In the genomic region with DNA sequence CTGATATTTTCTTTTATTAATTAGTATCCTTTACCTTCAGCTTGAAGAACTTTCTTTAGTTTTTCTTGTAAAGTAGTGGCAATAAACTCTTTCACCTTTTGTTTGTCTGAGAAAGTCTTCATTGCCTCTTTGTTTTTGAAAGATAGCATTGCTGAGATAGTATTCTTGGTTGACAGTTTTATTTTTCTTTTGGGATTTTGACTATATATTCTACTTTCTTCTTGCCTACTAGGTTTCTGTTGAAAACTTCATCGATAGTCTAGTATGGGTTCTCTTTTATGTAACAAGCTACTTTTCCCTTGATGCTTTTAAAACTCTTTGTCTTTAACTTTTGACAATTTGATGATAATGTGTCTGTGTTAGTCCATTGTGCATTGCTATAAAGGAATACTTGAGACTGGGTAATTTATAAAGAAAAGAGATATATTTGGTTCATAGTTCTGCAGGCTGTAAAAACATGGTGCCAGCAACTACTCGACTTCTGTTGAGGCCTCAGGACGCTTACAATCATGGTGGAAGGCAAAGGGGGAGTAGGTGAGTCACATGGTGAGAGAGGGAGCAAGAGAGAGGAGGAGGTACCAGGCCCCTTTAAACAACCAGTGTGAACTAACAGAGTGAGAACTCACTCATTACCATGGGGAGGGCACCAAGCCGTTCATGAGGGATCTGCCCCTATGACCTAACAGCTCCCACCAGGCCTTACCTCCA, we compare ENCODE assay signal across 16 cellular contexts. TPM values are rescaled to one million over a fixed set of nuclear protein-coding genes. Genes with fewer than 3 reads are reported as not detected.
DNase-seq lines count a peak whose midpoint lies in the region; ATAC-seq, FAIRE-seq and TF ChIP-seq lines count a peak whose summit lies in the region.
"Had no signal": no experiment of that assay in that cellular context is flagged by ENCODE, and none has a peak within 500 bp of the region (broad histone marks: within the 10 kb centered on the region; RNA-seq: fewer than 3 reads in every experiment).

No MANE protein-coding gene starts in this region.

- H2AFZ ChIP-seq in HepG2 (ENCODE audit: low read length) = no peak overlapping the region
- no peak overlapping the region for H2AFZ ChIP-seq in GM12878 (ENCODE audit: control insufficient read depth, low read depth, low read length)

- H3K27ac ChIP-seq in HepG2 (ENCODE audit: extremely low read length, insufficient read depth, low read length) (no peak overlapping the region), right lobe of liver (no peak overlapping the region), GM12878 (ENCODE audit: control insufficient read depth, insufficient read depth) (no peak overlapping the region), heart left ventricle (no peak overlapping the region)
- H3K27ac ChIP-seq: BLaER1 treated with 17β-estradiol and CSF1 and Interleukin-3, amounts not matched to agents 10 nM and 100 nM had no signal

- BruUV-seq in HepG2 (replicated peaks; lab: Mats Ljungman, UMichigan) = no TSS peak
- BruUV-seq in GM12878 (replicated peaks; lab: Mats Ljungman, UMichigan) = no TSS peak

- in situ Hi-C loops in HepG2 (cut with HindIII; ENCODE audit: extremely low pct_ligation_motif_present, low pct_unique_long_range_greater_than_20kb) (no loop called here), GM12878 (cut with MboI) (no loop called here)

- H3K9me3 ChIP-seq in HepG2 (ENCODE audit: low read length) (peaks cover 46% of the 10 kb centered on the region), right lobe of liver (peaks cover 0 to 20% (median 3%) of the 10 kb centered on the region in 4 donors), GM12878 (replicated peaks; ENCODE audit: control insufficient read depth, insufficient read depth, low read length) (peaks cover 46% of the 10 kb centered on the region), heart left ventricle (peaks cover 0 to 58% (median 40%) of the 10 kb centered on the region in 12 donors)

- H3K79me2 ChIP-seq in HepG2 (ENCODE audit: insufficient read depth, low read length) (no peaks in the 10 kb centered on the region), GM12878 (ENCODE audit: control insufficient read depth, insufficient read depth, low read length) (no peaks in the 10 kb centered on the region)

- POLR2A ChIA-PET in HepG2 (lab: Yijun Ruan, JAX) = no interaction called here
- POLR2A ChIA-PET in GM12878 (lab: Charles Lee) = no interaction called here

- RAD21 ChIA-PET in GM12878 (lab: Charles Lee; ENCODE audit: unreplicated experiment) = no interaction called here

- FAIRE-seq in HepG2 (lab: Jason Lieb, UNC) = no peak
- no peak for FAIRE-seq in GM12878 (lab: Jason Lieb, UNC)
- FAIRE-seq: G401.6 had no signal

- H3K4me1 Mint-ChIP-seq in endothelial cell (ENCODE audit: unreplicated experiment) = no peaks in the 10 kb centered on the region
- H3K4me1 Mint-ChIP-seq: B cell had no signal

- no peaks in the 10 kb centered on the region for H3K27me3 ChIP-seq in HepG2 (ENCODE audit: control insufficient read depth in 1 of 2, insufficient read depth in 2 of 2, low read length in 2 of 2)
- H3K27me3 ChIP-seq in right lobe of liver = no peaks in the 10 kb centered on the region
- H3K27me3 ChIP-seq in GM12878 (replicated peaks in 1 of 2; ENCODE audit: control insufficient read depth in 2 of 2, insufficient read depth in 2 of 2, low read length in 1 of 2) = no peaks in the 10 kb centered on the region
- H3K27me3 ChIP-seq in heart left ventricle = no peaks in the 10 kb centered on the region
- H3K27me3 ChIP-seq: BLaER1 treated with 17β-estradiol and CSF1 and Interleukin-3, amounts not matched to agents 10 nM and 100 nM had no signal

- 74% methylated on average over 4 of the region's 4 CpGs for WGBS in HepG2 (ENCODE audit: low lambda C conversion rate)
- 61% methylated on average over 3 of the region's 4 CpGs for WGBS in right lobe of liver (ENCODE audit: insufficient coverage, low coverage, low lambda C conversion rate, missing lambda C conversion rate)
- WGBS in GM12878 (ENCODE audit: insufficient coverage, insufficient replicate concordance, low lambda C conversion rate, missing lambda C conversion rate) = 81% methylated on average over 4 of the region's 4 CpGs
- 69 to 72% (median 72%) methylated on average over 4 of the region's 4 CpGs for WGBS in heart left ventricle, 4 donors

- peaks cover 24% of the 10 kb centered on the region for H3K9me3 Mint-ChIP-seq in endothelial cell (ENCODE audit: unreplicated experiment)

- TF ChIP-seq CTCF in HepG2 (CRISPR knock-in tag; IDR thresholded peaks at IDR 0.05) (no peak), right lobe of liver (IDR thresholded peaks at IDR 0.05) (no peak), GM12878 (IDR thresholded peaks at IDR 0.05 in 2 of 3, conservative IDR thresholded peaks at IDR 0.05 in 1 of 3; ENCODE audit: control insufficient read depth in 2 of 3, extremely low read depth in 1 of 3, insufficient read depth in 1 of 3, low read depth in 3 of 3, low read length in 3 of 3) (no peak), endothelial cell (IDR thresholded peaks at IDR 0.05; ENCODE audit: unreplicated experiment) (no peak), heart left ventricle (IDR thresholded peaks at IDR 0.05) (no peak)

- no peak overlapping the region for H3K4me3 ChIP-seq in HepG2 (replicated peaks in 1 of 3; ENCODE audit: insufficient read depth in 1 of 3, low read depth in 2 of 3, low read length in 3 of 3)
- H3K4me3 ChIP-seq in right lobe of liver = no peak overlapping the region
- H3K4me3 ChIP-seq in GM12878 = no peak overlapping the region
- no peak overlapping the region for H3K4me3 ChIP-seq in heart left ventricle

- H3K36me3 Mint-ChIP-seq in endothelial cell (ENCODE audit: low read depth, unreplicated experiment) = peaks cover 47% of the 10 kb centered on the region

- H3K36me3 ChIP-seq in HepG2 (replicated peaks in 1 of 2; ENCODE audit: control insufficient read depth in 1 of 2, insufficient read depth in 2 of 2, low read length in 2 of 2) (peaks cover 0 to 3% of the 10 kb centered on the region in 2 experiments; a peak in 1 of 5 replicates), right lobe of liver (no peaks in the 10 kb centered on the region), GM12878 (ENCODE audit: control insufficient read depth in 2 of 2, insufficient read depth in 2 of 2, low read length in 1 of 2) (peaks cover 0 to 3% of the 10 kb centered on the region in 2 experiments; a peak in 3 of 4 replicates), heart left ventricle (peaks cover 0 to 4% (median 0%) of the 10 kb centered on the region in 9 donors)

- intact Hi-C loops in HepG2 (cut with micrococcal nuclease; ENCODE audit: unreplicated experiment) = no loop called here
- intact Hi-C loops in right lobe of liver (cut with DNase I) = no loop called here
- intact Hi-C loops in GM12878 (cut with micrococcal nuclease; ENCODE audit: unreplicated experiment) = no loop called here
- intact Hi-C loops in heart left ventricle (cut with DNase I) = no loop called here

- DNase-seq in HepG2 (ENCODE audit: low spot score) (no peak), right lobe of liver (no peak), GM12878 (ENCODE audit: low read depth, low spot score) (no peak), endothelial cell (ENCODE audit: low spot score) (no peak), GM03348 (ENCODE audit: low spot score) (no peak), heart left ventricle (no peak), erythroblast (lab: John Stamatoyannopoulos, UW) (no peak), Ammon's horn (ENCODE audit: low spot score) (no peak)
- DNase-seq: 8988T; CD8-positive, alpha-beta T cell; GOT3; H9 had no signal

- H3K4me1 ChIP-seq in HepG2 (ENCODE audit: insufficient read depth, low read length) (no peaks in the 10 kb centered on the region), right lobe of liver (no peaks in the 10 kb centered on the region), GM12878 (ENCODE audit: control insufficient read depth, insufficient read depth, low read length) (no peaks in the 10 kb centered on the region), heart left ventricle (no peaks in the 10 kb centered on the region)
- H3K4me1 ChIP-seq: BLaER1 treated with 17β-estradiol and CSF1 and Interleukin-3, amounts not matched to agents 10 nM and 100 nM had no signal

- CTCF ChIA-PET in HepG2 (lab: Yijun Ruan, JAX; ENCODE audit: low intra/inter-chr PET ratio, low total read pairs) (no interaction called here), GM12878 (lab: Yijun Ruan, JAX) (interaction anchor here (0.8 kb wide), 1 partner anchor 582 kb away, joined by 3 read pairs; no protein-coding TSS in a partner anchor)

- no peak overlapping the region for H3K4me2 ChIP-seq in HepG2 (ENCODE audit: low read depth, low read length)
- H3K4me2 ChIP-seq in GM12878 (ENCODE audit: control insufficient read depth, insufficient read depth) = no peak overlapping the region
- H3K4me2 ChIP-seq: BLaER1 treated with 17β-estradiol and CSF1 and Interleukin-3, amounts not matched to agents 10 nM and 100 nM had no signal

- TF ChIP-seq POLR2A in HepG2 (IDR thresholded peaks at IDR 0.05; ENCODE audit: insufficient read depth in 1 of 2, low read depth in 2 of 2, low read length in 2 of 2) = no peak
- no peak for TF ChIP-seq POLR2A in right lobe of liver (IDR thresholded peaks at IDR 0.05)
- TF ChIP-seq POLR2A in GM12878 (IDR thresholded peaks at IDR 0.05; ENCODE audit: low read depth, low read length) = no peak
- TF ChIP-seq POLR2A in heart left ventricle (IDR thresholded peaks at IDR 0.05) = no peak
- no peak for TF ChIP-seq POLR2A in erythroblast (IDR thresholded peaks at IDR 0.05; ENCODE audit: low read length)

- SMC1A ChIA-PET in GM12878 (lab: Charles Lee; ENCODE audit: uncharacterized antibody, unreplicated experiment) = interaction anchor here (0.6 kb wide), 1 partner anchor 11 kb away, joined by 4 read pairs; no protein-coding TSS in a partner anchor

- peak overlapping the region; percentile 75 for H3K4me3 Mint-ChIP-seq in endothelial cell (ENCODE audit: unreplicated experiment)
- H3K4me3 Mint-ChIP-seq: B cell; CD8-positive, alpha-beta T cell had no signal

- ATAC-seq in HepG2 (no peak), right lobe of liver (no peak), GM12878 (no peak), heart left ventricle (no peak)
- ATAC-seq: CD8-positive, alpha-beta T cell had no signal

- TF ChIP-seq EP300 in HepG2 (IDR thresholded peaks at IDR 0.05; ENCODE audit: low read depth in 2 of 2, low read length in 2 of 2) = no peak
- no peak for TF ChIP-seq EP300 in HepG2 (CRISPR knock-in tag; IDR thresholded peaks at IDR 0.05; ENCODE audit: borderline replicate concordance)
- no peak for TF ChIP-seq EP300 in GM12878 (IDR thresholded peaks at IDR 0.05; ENCODE audit: borderline replicate concordance in 1 of 2, control insufficient read depth in 1 of 2, low read depth in 2 of 2, low read length in 2 of 2)

- H3K27me3 Mint-ChIP-seq in endothelial cell (ENCODE audit: unreplicated experiment) = no peaks in the 10 kb centered on the region
- H3K27me3 Mint-ChIP-seq: B cell had no signal

- H4K20me1 ChIP-seq in HepG2 (ENCODE audit: insufficient read depth, low read length) = no peaks in the 10 kb centered on the region
- no peaks in the 10 kb centered on the region for H4K20me1 ChIP-seq in GM12878 (ENCODE audit: control insufficient read depth, insufficient read depth)
- H4K20me1 ChIP-seq: BLaER1 treated with 17β-estradiol and CSF1 and Interleukin-3, amounts not matched to agents 10 nM and 100 nM had no signal

- no peak for TF ChIP-seq RAD21 in HepG2 (CRISPR knock-in tag; IDR thresholded peaks at IDR 0.05)
- TF ChIP-seq RAD21 in GM12878 (IDR thresholded peaks at IDR 0.05; ENCODE audit: insufficient read depth, low read depth, low read length) = no peak

- H3K27ac Mint-ChIP-seq in endothelial cell (ENCODE audit: unreplicated experiment) = no peak overlapping the region
- H3K27ac Mint-ChIP-seq: B cell; CD8-positive, alpha-beta T cell; H9 had no signal

- H3K9ac ChIP-seq in HepG2 (ENCODE audit: insufficient read depth, low read depth, low read length) = no peak overlapping the region
- H3K9ac ChIP-seq in GM12878 (ENCODE audit: control insufficient read depth, insufficient read depth, low read length) = no peak overlapping the region
- H3K9ac ChIP-seq: BLaER1 treated with 17β-estradiol and CSF1 and Interleukin-3, amounts not matched to agents 10 nM and 100 nM had no signal

RNA-seq across cellular contexts. Expression of a gene that starts 12.0 kb away (rescaled TPM):
- total RNA-seq in HepG2 (2016; rRNA removed; fragmentation: Illumina TruSeq; extraction: Trizol) (9.1 and 32.6 TPM in 2 replicates), right lobe of liver (1 to 10 TPM in 5 of 6 experiments, under 1 TPM in 1; 0.98 to 4.1 (median 1.9) TPM), GM12878 (2014; rRNA removed) (22.4 and 27.7 TPM in 2 replicates), GM12878 (2014; rRNA removed; fragmentation: Illumina TruSeq; extraction: Trizol) (22.0 and 25.7 TPM in 2 replicates), GM12878 (2021) (19.1 and 20.7 TPM in 2 replicates), endothelial cell (ENCODE audit: unreplicated experiment) (12.4 TPM), heart left ventricle (1 to 10 TPM in 6 of 9 donors, under 1 TPM in 2, not detected in 1; 0.24 to 4.5 (median 1.3) TPM)
- 22.5 and 30.6 TPM in 2 replicates for total RNA-seq in HepG2 (2016; cell fraction: cytosol; rRNA removed; fragmentation: Illumina TruSeq; extraction: Trizol; ENCODE audit: low read depth)
- 9.9 and 25.9 TPM in 2 replicates for total RNA-seq in HepG2 (2016; cell fraction: insoluble cytoplasmic fraction; rRNA removed; fragmentation: Illumina TruSeq; extraction: Trizol)
- total RNA-seq in HepG2 (2016; cell fraction: membrane; rRNA removed; fragmentation: Illumina TruSeq; extraction: Trizol) = 11.8 and 12.1 TPM in 2 replicates
- 77.0 and 86.0 TPM in 2 replicates for total RNA-seq in HepG2 (2016; cell fraction: nucleus; rRNA removed; fragmentation: Illumina TruSeq; extraction: Trizol)
- polyA plus RNA-seq in HepG2 (2011; rRNA removed) (10.2 and 14.9 TPM in 2 replicates), GM12878 (2011; rRNA removed) (21.4 and 35.3 TPM in 2 replicates), GM12878 (2014; fragmentation: Illumina TruSeq; extraction: Trizol) (18.4 and 28.3 TPM in 2 replicates), GM12878 (2014; fragmentation: Nextera tagmentation; extraction: Ambion mirVana) (10 to 100 TPM; 11.6 to 16.3 TPM), GM12878 (2014; rRNA removed) (16.3 and 17.0 TPM in 2 replicates), GM12878 (2016; fragmentation: Nextera tagmentation; extraction: Ambion mirVana) (10 to 100 TPM; 18.3 to 25.6 TPM), heart left ventricle (under 1 TPM; 0.27 to 0.42 TPM)
- polyA plus RNA-seq in HepG2 (2011; cell fraction: cytosol; rRNA removed) = 1.2 and 1.3 TPM in 2 replicates
- 48.3 and 49.7 TPM in 2 replicates for polyA plus RNA-seq in HepG2 (2011; cell fraction: nucleus; rRNA removed)
- 5.8 and 13.7 TPM in 2 replicates for polyA plus RNA-seq in HepG2 (2012)
- 1.1 and 1.8 TPM in 2 replicates for polyA plus RNA-seq in HepG2 (2016; cell fraction: cytosol; fragmentation: Illumina TruSeq; extraction: Trizol; ENCODE audit: low read depth)
- 7.3 and 7.7 TPM in 2 replicates for polyA plus RNA-seq in HepG2 (2016; cell fraction: insoluble cytoplasmic fraction; fragmentation: Illumina TruSeq; extraction: Trizol; ENCODE audit: low read depth)
- polyA plus RNA-seq in HepG2 (2016; cell fraction: membrane; fragmentation: Illumina TruSeq; extraction: Trizol; ENCODE audit: low read depth) = 2.2 and 2.5 TPM in 2 replicates
- 87.9 and 102 TPM in 2 replicates for polyA plus RNA-seq in HepG2 (2016; cell fraction: nucleus; fragmentation: Illumina TruSeq; extraction: Trizol; ENCODE audit: insufficient read depth, low read depth)
- polyA minus RNA-seq in HepG2 (2011; rRNA and poly(A)+ RNA removed; ENCODE audit: low replicate concordance) = 4.6 and 8.0 TPM in 2 replicates
- 2.0 and 2.3 TPM in 2 replicates for polyA minus RNA-seq in HepG2 (2011; cell fraction: cytosol; rRNA and poly(A)+ RNA removed)
- polyA minus RNA-seq in HepG2 (2011; cell fraction: nucleus; rRNA and poly(A)+ RNA removed) = 85.5 and 85.6 TPM in 2 replicates
- 102 and 112 TPM in 2 replicates for total RNA-seq in GM12878 (2013; cell fraction: nucleolus; rRNA removed)
- polyA plus RNA-seq in GM12878 (2011; ENCODE audit: low read depth) = 3.6 TPM
- 5.7 and 6.6 TPM in 2 replicates for polyA plus RNA-seq in GM12878 (2011; cell fraction: cytosol; rRNA removed)
- polyA plus RNA-seq in GM12878 (2011; cell fraction: nucleus; rRNA removed) = 79.1 and 91.2 TPM in 2 replicates
- 7.6 and 8.4 TPM in 2 replicates for polyA plus RNA-seq in GM12878 (2012)
- 18.1 and 23.8 TPM in 2 replicates for polyA minus RNA-seq in GM12878 (2011; rRNA and poly(A)+ RNA removed)
- 5.5 and 9.1 TPM in 2 replicates for polyA minus RNA-seq in GM12878 (2011; cell fraction: cytosol; rRNA and poly(A)+ RNA removed)
- polyA minus RNA-seq in GM12878 (2011; cell fraction: nucleus; rRNA and poly(A)+ RNA removed) = 47.0 and 80.6 TPM in 2 replicates

RNA-seq across cellular contexts. Expression of a gene that starts 58.2 kb away (rescaled TPM):
- total RNA-seq in HepG2 (2016; rRNA removed; fragmentation: Illumina TruSeq; extraction: Trizol) (0.06 and 0.15 TPM in 2 replicates), right lobe of liver (10 to 100 TPM in 1 of 6 experiments, 1 to 10 TPM in 5; 3.3 to 10.7 (median 6.6) TPM), GM12878 (2014; rRNA removed) (38.5 and 47.8 TPM in 2 replicates), GM12878 (2014; rRNA removed; fragmentation: Illumina TruSeq; extraction: Trizol) (52.4 and 54.9 TPM in 2 replicates), GM12878 (2021) (43.2 and 50.5 TPM in 2 replicates), endothelial cell (ENCODE audit: unreplicated experiment) (38.3 TPM), heart left ventricle (10 to 100 TPM; 22.3 to 58.4 (median 36.6) TPM)
- not detected in 2 replicates for total RNA-seq in HepG2 (2016; cell fraction: cytosol; rRNA removed; fragmentation: Illumina TruSeq; extraction: Trizol; ENCODE audit: low read depth)
- 0.06 and 0.09 TPM in 2 replicates for total RNA-seq in HepG2 (2016; cell fraction: insoluble cytoplasmic fraction; rRNA removed; fragmentation: Illumina TruSeq; extraction: Trizol)
- total RNA-seq in HepG2 (2016; cell fraction: membrane; rRNA removed; fragmentation: Illumina TruSeq; extraction: Trizol) = not detected in 2 replicates
- total RNA-seq in HepG2 (2016; cell fraction: nucleus; rRNA removed; fragmentation: Illumina TruSeq; extraction: Trizol) = 0.19 and 0.37 TPM in 2 replicates
- polyA plus RNA-seq in HepG2 (2011; rRNA removed) (not detected in 2 replicates), GM12878 (2011; rRNA removed) (3.3 and 3.6 TPM in 2 replicates), GM12878 (2014; fragmentation: Illumina TruSeq; extraction: Trizol) (30.0 and 41.3 TPM in 2 replicates), GM12878 (2014; fragmentation: Nextera tagmentation; extraction: Ambion mirVana) (10 to 100 TPM in 1 of 2 experiments, 1 to 10 TPM in 1; 8.9 to 14.7 TPM), GM12878 (2014; rRNA removed) (18.6 and 21.1 TPM in 2 replicates), GM12878 (2016; fragmentation: Nextera tagmentation; extraction: Ambion mirVana) (10 to 100 TPM; 30.1 to 31.3 TPM), heart left ventricle (1 to 10 TPM; 2.9 to 6.3 TPM)
- 0.06 and 0.08 TPM in 2 replicates for polyA plus RNA-seq in HepG2 (2011; cell fraction: cytosol; rRNA removed)
- polyA plus RNA-seq in HepG2 (2011; cell fraction: nucleus; rRNA removed) = 0.05 TPM in 1 of 2 replicates, not detected in the other
- polyA plus RNA-seq in HepG2 (2012) = not detected in 2 replicates
- not detected in 2 replicates for polyA plus RNA-seq in HepG2 (2016; cell fraction: cytosol; fragmentation: Illumina TruSeq; extraction: Trizol; ENCODE audit: low read depth)
- not detected in 2 replicates for polyA plus RNA-seq in HepG2 (2016; cell fraction: insoluble cytoplasmic fraction; fragmentation: Illumina TruSeq; extraction: Trizol; ENCODE audit: low read depth)
- not detected in 2 replicates for polyA plus RNA-seq in HepG2 (2016; cell fraction: membrane; fragmentation: Illumina TruSeq; extraction: Trizol; ENCODE audit: low read depth)
- 0.21 TPM in 1 of 2 replicates, not detected in the other for polyA plus RNA-seq in HepG2 (2016; cell fraction: nucleus; fragmentation: Illumina TruSeq; extraction: Trizol; ENCODE audit: insufficient read depth, low read depth)
- 0.06 and 10.3 TPM in 2 replicates for polyA minus RNA-seq in HepG2 (2011; rRNA and poly(A)+ RNA removed; ENCODE audit: low replicate concordance)
- not detected in 2 replicates for polyA minus RNA-seq in HepG2 (2011; cell fraction: cytosol; rRNA and poly(A)+ RNA removed)
- polyA minus RNA-seq in HepG2 (2011; cell fraction: nucleus; rRNA and poly(A)+ RNA removed) = 0.39 TPM in 1 of 2 replicates, not detected in the other
- total RNA-seq in GM12878 (2013; cell fraction: nucleolus; rRNA removed) = 255 and 262 TPM in 2 replicates
- polyA plus RNA-seq in GM12878 (2011; ENCODE audit: low read depth) = 14.4 TPM
- 1.5 and 2.1 TPM in 2 replicates for polyA plus RNA-seq in GM12878 (2011; cell fraction: cytosol; rRNA removed)
- polyA plus RNA-seq in GM12878 (2011; cell fraction: nucleus; rRNA removed) = 3.6 and 4.8 TPM in 2 replicates
- 21.8 and 28.2 TPM in 2 replicates for polyA plus RNA-seq in GM12878 (2012)
- 11.0 and 11.4 TPM in 2 replicates for polyA minus RNA-seq in GM12878 (2011; rRNA and poly(A)+ RNA removed)
- polyA minus RNA-seq in GM12878 (2011; cell fraction: cytosol; rRNA and poly(A)+ RNA removed) = 1.6 and 2.0 TPM in 2 replicates
- polyA minus RNA-seq in GM12878 (2011; cell fraction: nucleus; rRNA and poly(A)+ RNA removed) = 11.1 and 15.9 TPM in 2 replicates
- total RNA-seq: HT-29 had no signal
